1 cellular context compared by ENCODE assay signal in genomic region chr5:84149094-84149493, GRCh38.
TF ChIP-seq lines count a peak whose summit lies in the region.

No MANE protein-coding gene starts in this region.

TF ChIP-seq in GM23338, 12 proteins besides CTCF, POLR2A, EP300 and RAD21 (continued from another document):
- TF ChIP-seq ZNF462 (CRISPR knock-in tag; IDR thresholded peaks at IDR 0.05) (no peak), ZNF114 (CRISPR knock-in tag; IDR thresholded peaks at IDR 0.05) (no peak)
